In the genomic region with DNA sequence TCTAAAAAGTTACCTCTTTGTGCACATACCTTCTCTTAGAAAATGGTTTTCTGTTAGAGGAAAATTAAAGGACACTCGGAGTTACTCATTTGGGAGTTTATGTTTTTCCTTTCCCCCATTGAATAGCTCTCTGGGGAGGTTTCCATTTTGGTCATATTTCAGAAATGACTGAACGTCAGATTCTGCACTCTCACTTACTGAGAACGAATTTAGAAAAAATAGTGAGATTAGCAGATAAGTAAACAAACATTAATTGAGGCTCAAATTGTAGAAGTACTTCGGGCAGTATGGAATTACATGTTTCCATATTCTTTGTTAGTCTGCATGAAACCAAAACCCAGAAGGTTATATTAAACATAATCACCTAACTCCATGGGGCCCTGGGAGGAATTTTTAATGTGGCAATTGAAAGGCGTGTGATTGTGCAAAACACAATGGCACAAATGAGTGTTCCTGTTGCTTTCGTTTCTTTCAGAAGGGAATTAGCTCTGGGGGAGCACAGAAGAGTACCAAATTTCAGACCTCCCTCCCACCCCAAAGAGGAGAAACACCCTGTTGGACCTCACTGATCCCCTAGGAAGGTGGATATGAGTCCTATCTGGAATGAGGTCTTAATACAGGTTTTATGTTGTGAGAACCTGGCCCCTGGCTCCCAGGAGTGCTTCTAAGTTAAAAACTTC, we compare ENCODE assay signal across 9 cellular contexts.
DNase-seq lines count a peak whose midpoint lies in the region; ATAC-seq and TF ChIP-seq lines count a peak whose summit lies in the region.
"Had no signal": no experiment of that assay in that cellular context is flagged by ENCODE, and none has a peak within 500 bp of the region (broad histone marks: within the 10 kb centered on the region; RNA-seq: fewer than 3 reads in every experiment).

No MANE protein-coding gene starts in this region.

- peaks cover 4% of the 10 kb centered on the region for H3K9me3 Mint-ChIP-seq in activated CD8-positive, alpha-beta memory T cell treated with anti-CD3 and anti-CD28 coated beads, Interleukin-2, amount 10 ng/mL, durations not matched to agents 7 days and 5 days (ENCODE audit: low read depth)
- H3K9me3 Mint-ChIP-seq in stimulated activated effector memory CD8-positive, alpha-beta T cell treated with anti-CD3 and anti-CD28 coated beads, Interleukin-12 subunit alpha, Interleukin-12 subunit beta, amount 100 ng/mL, for 72 hours = peaks cover 2% of the 10 kb centered on the region

- ATAC-seq in activated CD8-positive, alpha-beta memory T cell treated with anti-CD3 and anti-CD28 coated beads, Interleukin-2, amount 10 ng/mL, durations not matched to agents 7 days and 5 days = peak; percentile 42
- peak; percentile 81 for ATAC-seq in stimulated activated effector memory CD8-positive, alpha-beta T cell treated with anti-CD3 and anti-CD28 coated beads, Interleukin-12 subunit alpha, Interleukin-12 subunit beta, amount 100 ng/mL, for 72 hours
- ATAC-seq in heart left ventricle (no peak), HG03139 (IDR thresholded peaks at IDR 0.05; ENCODE audit: unreplicated experiment) (no peak)

- H3K27me3 Mint-ChIP-seq in activated CD8-positive, alpha-beta memory T cell treated with anti-CD3 and anti-CD28 coated beads, Interleukin-2, amount 10 ng/mL, durations not matched to agents 7 days and 5 days = peaks cover 50% of the 10 kb centered on the region

- H3K27ac Mint-ChIP-seq in activated CD8-positive, alpha-beta memory T cell treated with anti-CD3 and anti-CD28 coated beads, Interleukin-2, amount 10 ng/mL, durations not matched to agents 7 days and 5 days = peak overlapping the region; percentile 4
- H3K27ac Mint-ChIP-seq in stimulated activated effector memory CD8-positive, alpha-beta T cell treated with anti-CD3 and anti-CD28 coated beads, Interleukin-12 subunit alpha, Interleukin-12 subunit beta, amount 100 ng/mL, for 72 hours = no peak overlapping the region

- intact Hi-C loops in heart left ventricle (cut with DNase I) = no loop called here

- peak overlapping the region; percentile 6; the same call in 1 of the 2 replicates for H3K4me2 ChIP-seq in KMS-11

- no peaks in the 10 kb centered on the region for H3K9me3 ChIP-seq in HEK293 (ENCODE audit: control insufficient read depth, insufficient read depth, low read depth, low read length)
- H3K9me3 ChIP-seq in heart left ventricle = no peaks in the 10 kb centered on the region

- H3K4me1 Mint-ChIP-seq in activated CD8-positive, alpha-beta memory T cell treated with anti-CD3 and anti-CD28 coated beads, Interleukin-2, amount 10 ng/mL, durations not matched to agents 7 days and 5 days = peaks cover 26% of the 10 kb centered on the region
- H3K4me1 Mint-ChIP-seq in stimulated activated effector memory CD8-positive, alpha-beta T cell treated with anti-CD3 and anti-CD28 coated beads, Interleukin-12 subunit alpha, Interleukin-12 subunit beta, amount 100 ng/mL, for 72 hours = peaks cover 46% of the 10 kb centered on the region

- POLR2A ChIA-PET in HEK293 (lab: Yijun Ruan, JAX) = no interaction called here

- H3K4me3 ChIP-seq in HEK293 (ENCODE audit: low read depth, low read length) (no peak overlapping the region), KMS-11 (IDR thresholded peaks at IDR 0.05; ENCODE audit: insufficient read depth, low read depth, low read length) (no peak overlapping the region), heart left ventricle (no peak overlapping the region)

- H3K27ac ChIP-seq in HEK293 (ENCODE audit: extremely low read depth, low read depth, low read length) (peak overlapping the region; percentile 1), KMS-11 (no peak overlapping the region), heart left ventricle (no peak overlapping the region)

- peaks cover 24% of the 10 kb centered on the region for H3K4me1 ChIP-seq in HEK293 (ENCODE audit: control insufficient read depth, insufficient read depth, low read length)
- H3K4me1 ChIP-seq in KMS-11 (ENCODE audit: low read depth, poor library complexity, severe bottlenecking) = peaks cover 37% of the 10 kb centered on the region
- peaks cover 0 to 12% (median 8%) of the 10 kb centered on the region in 12 donors for H3K4me1 ChIP-seq in heart left ventricle

- peaks cover 16% of the 10 kb centered on the region for H3K36me3 Mint-ChIP-seq in activated CD8-positive, alpha-beta memory T cell treated with anti-CD3 and anti-CD28 coated beads, Interleukin-2, amount 10 ng/mL, durations not matched to agents 7 days and 5 days
- H3K36me3 Mint-ChIP-seq in stimulated activated effector memory CD8-positive, alpha-beta T cell treated with anti-CD3 and anti-CD28 coated beads, Interleukin-12 subunit alpha, Interleukin-12 subunit beta, amount 100 ng/mL, for 72 hours = peaks cover 26% of the 10 kb centered on the region

- H4K20me1 ChIP-seq in KMS-11 (ENCODE audit: insufficient read depth) = no peaks in the 10 kb centered on the region

- TF ChIP-seq CTCF in HEK293 (tag by site-specific recombination; IDR thresholded peaks at IDR 0.05) (no peak), KMS-11 (conservative IDR thresholded peaks at IDR 0.05; ENCODE audit: low read depth, low read length) (no peak), heart left ventricle (IDR thresholded peaks at IDR 0.05) (no peak)

- no peaks in the 10 kb centered on the region for H3K36me3 ChIP-seq in HEK293 (ENCODE audit: control insufficient read depth in 2 of 2, insufficient read depth in 1 of 2, low read length in 2 of 2)
- H3K36me3 ChIP-seq in KMS-11 (ENCODE audit: insufficient read depth) = no peaks in the 10 kb centered on the region
- H3K36me3 ChIP-seq in heart left ventricle = no peaks in the 10 kb centered on the region

- no peak overlapping the region for H2AFZ ChIP-seq in KMS-11 (ENCODE audit: low read depth)

- no peaks in the 10 kb centered on the region for H3K79me2 ChIP-seq in KMS-11 (ENCODE audit: insufficient read depth, low read depth)

- DNase-seq in activated CD8-positive, alpha-beta memory T cell treated with anti-CD3 and anti-CD28 coated beads, Interleukin-2, amount 10 ng/mL, durations not matched to agents 7 days and 5 days = no peak
- no peak for DNase-seq in activated CD8-positive, alpha-beta memory T cell treated with anti-CD3 and anti-CD28 coated beads, Interleukin-2, amount 50 U/mL, for 48 hours
- DNase-seq in stimulated activated effector memory CD8-positive, alpha-beta T cell treated with anti-CD3 and anti-CD28 coated beads, Interleukin-12 subunit alpha, Interleukin-12 subunit beta, amount 100 ng/mL, for 72 hours (ENCODE audit: low spot score in 2 of 2) = no peak
- DNase-seq in SW480 (ENCODE audit: low spot score) (no peak), heart left ventricle (no peak)
- DNase-seq: AML-193 had no signal

- TF ChIP-seq POLR2A in heart left ventricle (IDR thresholded peaks at IDR 0.05) = no peak

- H3K27me3 ChIP-seq in KMS-11 (ENCODE audit: insufficient read depth, low read depth) (no peaks in the 10 kb centered on the region), heart left ventricle (no peaks in the 10 kb centered on the region)

- CTCF ChIA-PET in activated CD8-positive, alpha-beta memory T cell treated with anti-CD3 and anti-CD28 coated beads, Interleukin-2, amount 10 ng/mL, durations not matched to agents 7 days and 5 days (lab: Charles Lee) = interaction anchor here (1.0 to 1.6 kb wide), 2 partner anchors 24 to 215 kb away, joined by 3 read pairs; no protein-coding TSS in a partner anchor
- CTCF ChIA-PET in HEK293 (lab: Yijun Ruan, JAX) = interaction anchor here (0.6 to 1.4 kb wide), 5 partner anchors 12 to 887 kb away, joined by 3 to 6 read pairs (median 3); no protein-coding TSS in a partner anchor

- no peak overlapping the region for H3K9ac ChIP-seq in KMS-11

- 64 to 71% (median 68%) methylated on average over 6 of the region's 6 CpGs for WGBS in heart left ventricle, 4 donors

- peak overlapping the region; percentile 49 for H3K4me3 Mint-ChIP-seq in activated CD8-positive, alpha-beta memory T cell treated with anti-CD3 and anti-CD28 coated beads, Interleukin-2, amount 10 ng/mL, durations not matched to agents 7 days and 5 days
- peak overlapping the region; percentile 46 for H3K4me3 Mint-ChIP-seq in stimulated activated effector memory CD8-positive, alpha-beta T cell treated with anti-CD3 and anti-CD28 coated beads, Interleukin-12 subunit alpha, Interleukin-12 subunit beta, amount 100 ng/mL, for 72 hours

TF ChIP-seq in HEK293, 187 proteins besides CTCF, POLR2A, EP300 and RAD21 (continues in another document):
- TF ChIP-seq ZNF174 (tag by site-specific recombination; IDR thresholded peaks at IDR 0.05) = no peak
- TF ChIP-seq ZNF629 (tag by site-specific recombination; IDR thresholded peaks at IDR 0.05) = peak; percentile 17; the same call in 1 of the 2 replicates
- TF ChIP-seq ZBTB8A (tag by site-specific recombination; IDR thresholded peaks at IDR 0.05) = peak; percentile 42; the same call in 1 of the 2 replicates
- TF ChIP-seq ZNF600 (tag by site-specific recombination; IDR thresholded peaks at IDR 0.05) = no peak
- TF ChIP-seq ZNF398 (tag by site-specific recombination; IDR thresholded peaks at IDR 0.05) = no peak
- no peak for TF ChIP-seq ZNF223 (tag by site-specific recombination; IDR thresholded peaks at IDR 0.05)
- TF ChIP-seq FEZF1 (tag by site-specific recombination; IDR thresholded peaks at IDR 0.05) = peak; percentile 57; the same call in 1 of the 2 replicates
- TF ChIP-seq ZNF837 (tag by site-specific recombination; IDR thresholded peaks at IDR 0.05) = no peak
- TF ChIP-seq ZNF677 (tag by site-specific recombination; IDR thresholded peaks at IDR 0.05) = no peak
- 0 out of 2 replicates have a peak, but pooled peaks have one; percentile 24 for TF ChIP-seq ZNF596 (tag by site-specific recombination; IDR thresholded peaks at IDR 0.05)
- peak; percentile 67; the same call in 1 of the 2 replicates for TF ChIP-seq ZNF843 (tag by site-specific recombination; IDR thresholded peaks at IDR 0.05)
- TF ChIP-seq GFI1B (tag by site-specific recombination; IDR thresholded peaks at IDR 0.05) = 0 out of 2 replicates have a peak, but pooled peaks have one; percentile 35
- TF ChIP-seq ZNF747 (tag by site-specific recombination; IDR thresholded peaks at IDR 0.05) = no peak
- TF ChIP-seq WT1 (tag by site-specific recombination; IDR thresholded peaks at IDR 0.05) = peak; percentile 95

Comparison
In these comparisons a context has a peak if more than half of its experiments do, and no peak if none do; other contexts are left out.
1. ATAC-seq: peak in activated CD8-positive, alpha-beta memory T cell treated with anti-CD3 and anti-CD28 coated beads, Interleukin-2, amount 10 ng/mL, durations not matched to agents 7 days and 5 days (single experiment) and stimulated activated effector memory CD8-positive, alpha-beta T cell treated with anti-CD3 and anti-CD28 coated beads, Interleukin-12 subunit alpha, Interleukin-12 subunit beta, amount 100 ng/mL, for 72 hours (single experiment); none in heart left ventricle (0 of 4) and HG03139 (single experiment).